1 cellular context compared by ENCODE assay signal in the genomic region with DNA sequence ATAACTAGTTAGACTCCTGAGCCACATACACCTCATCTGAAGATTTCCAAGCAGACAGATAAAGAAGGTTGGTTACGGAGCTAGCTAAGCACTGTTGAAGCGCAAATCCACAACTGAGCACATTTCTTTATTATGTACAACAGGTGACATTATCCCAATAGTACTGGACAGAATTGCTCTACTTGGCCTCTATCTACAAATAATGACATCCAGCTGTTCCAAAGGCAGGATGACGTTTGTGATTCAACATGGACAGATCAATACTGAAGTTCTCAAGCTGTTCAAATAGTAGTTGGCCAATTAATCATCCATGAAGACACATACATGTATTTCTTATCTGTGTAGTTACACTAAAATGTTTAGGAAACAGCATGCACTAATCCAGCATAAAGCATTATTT.
TF ChIP-seq lines count a peak whose summit lies in the region.

No MANE protein-coding gene starts in this region.

TF ChIP-seq in GM23338, 12 proteins besides CTCF, POLR2A, EP300 and RAD21 (continued from another document):
- TF ChIP-seq, protein P1, sequence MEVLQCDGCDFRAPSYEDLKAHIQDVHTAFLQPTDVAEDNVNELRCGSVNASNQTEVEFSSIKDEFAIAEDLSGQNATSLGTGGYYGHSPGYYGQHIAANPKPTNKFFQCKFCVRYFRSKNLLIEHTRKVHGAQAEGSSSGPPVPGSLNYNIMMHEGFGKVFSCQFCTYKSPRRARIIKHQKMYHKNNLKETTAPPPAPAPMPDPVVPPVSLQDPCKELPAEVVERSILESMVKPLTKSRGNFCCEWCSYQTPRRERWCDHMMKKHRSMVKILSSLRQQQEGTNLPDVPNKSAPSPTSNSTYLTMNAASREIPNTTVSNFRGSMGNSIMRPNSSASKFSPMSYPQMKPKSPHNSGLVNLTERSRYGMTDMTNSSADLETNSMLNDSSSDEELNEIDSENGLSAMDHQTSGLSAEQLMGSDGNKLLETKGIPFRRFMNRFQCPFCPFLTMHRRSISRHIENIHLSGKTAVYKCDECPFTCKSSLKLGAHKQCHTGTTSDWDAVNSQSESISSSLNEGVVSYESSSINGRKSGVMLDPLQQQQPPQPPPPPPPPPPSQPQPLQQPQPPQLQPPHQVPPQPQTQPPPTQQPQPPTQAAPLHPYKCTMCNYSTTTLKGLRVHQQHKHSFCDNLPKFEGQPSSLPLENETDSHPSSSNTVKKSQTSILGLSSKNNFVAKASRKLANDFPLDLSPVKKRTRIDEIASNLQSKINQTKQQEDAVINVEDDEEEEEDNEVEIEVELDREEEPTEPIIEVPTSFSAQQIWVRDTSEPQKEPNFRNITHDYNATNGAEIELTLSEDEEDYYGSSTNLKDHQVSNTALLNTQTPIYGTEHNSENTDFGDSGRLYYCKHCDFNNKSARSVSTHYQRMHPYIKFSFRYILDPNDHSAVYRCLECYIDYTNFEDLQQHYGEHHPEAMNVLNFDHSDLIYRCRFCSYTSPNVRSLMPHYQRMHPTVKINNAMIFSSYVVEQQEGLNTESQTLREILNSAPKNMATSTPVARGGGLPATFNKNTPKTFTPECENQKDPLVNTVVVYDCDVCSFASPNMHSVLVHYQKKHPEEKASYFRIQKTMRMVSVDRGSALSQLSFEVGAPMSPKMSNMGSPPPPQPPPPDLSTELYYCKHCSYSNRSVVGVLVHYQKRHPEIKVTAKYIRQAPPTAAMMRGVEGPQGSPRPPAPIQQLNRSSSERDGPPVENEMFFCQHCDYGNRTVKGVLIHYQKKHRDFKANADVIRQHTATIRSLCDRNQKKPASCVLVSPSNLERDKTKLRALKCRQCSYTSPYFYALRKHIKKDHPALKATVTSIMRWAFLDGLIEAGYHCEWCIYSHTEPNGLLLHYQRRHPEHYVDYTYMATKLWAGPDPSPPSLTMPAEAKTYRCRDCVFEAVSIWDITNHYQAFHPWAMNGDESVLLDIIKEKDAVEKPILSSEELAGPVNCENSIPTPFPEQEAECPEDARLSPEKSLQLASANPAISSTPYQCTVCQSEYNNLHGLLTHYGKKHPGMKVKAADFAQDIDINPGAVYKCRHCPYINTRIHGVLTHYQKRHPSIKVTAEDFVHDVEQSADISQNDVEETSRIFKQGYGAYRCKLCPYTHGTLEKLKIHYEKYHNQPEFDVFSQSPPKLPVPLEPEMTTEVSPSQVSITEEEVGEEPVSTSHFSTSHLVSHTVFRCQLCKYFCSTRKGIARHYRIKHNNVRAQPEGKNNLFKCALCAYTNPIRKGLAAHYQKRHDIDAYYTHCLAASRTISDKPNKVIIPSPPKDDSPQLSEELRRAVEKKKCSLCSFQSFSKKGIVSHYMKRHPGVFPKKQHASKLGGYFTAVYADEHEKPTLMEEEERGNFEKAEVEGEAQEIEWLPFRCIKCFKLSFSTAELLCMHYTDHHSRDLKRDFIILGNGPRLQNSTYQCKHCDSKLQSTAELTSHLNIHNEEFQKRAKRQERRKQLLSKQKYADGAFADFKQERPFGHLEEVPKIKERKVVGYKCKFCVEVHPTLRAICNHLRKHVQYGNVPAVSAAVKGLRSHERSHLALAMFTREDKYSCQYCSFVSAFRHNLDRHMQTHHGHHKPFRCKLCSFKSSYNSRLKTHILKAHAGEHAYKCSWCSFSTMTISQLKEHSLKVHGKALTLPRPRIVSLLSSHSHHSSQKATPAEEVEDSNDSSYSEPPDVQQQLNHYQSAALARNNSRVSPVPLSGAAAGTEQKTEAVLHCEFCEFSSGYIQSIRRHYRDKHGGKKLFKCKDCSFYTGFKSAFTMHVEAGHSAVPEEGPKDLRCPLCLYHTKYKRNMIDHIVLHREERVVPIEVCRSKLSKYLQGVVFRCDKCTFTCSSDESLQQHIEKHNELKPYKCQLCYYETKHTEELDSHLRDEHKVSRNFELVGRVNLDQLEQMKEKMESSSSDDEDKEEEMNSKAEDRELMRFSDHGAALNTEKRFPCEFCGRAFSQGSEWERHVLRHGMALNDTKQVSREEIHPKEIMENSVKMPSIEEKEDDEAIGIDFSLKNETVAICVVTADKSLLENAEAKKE (CRISPR knock-in tag; IDR thresholded peaks at IDR 0.05), result no peak
- TF ChIP-seq, protein P2, sequence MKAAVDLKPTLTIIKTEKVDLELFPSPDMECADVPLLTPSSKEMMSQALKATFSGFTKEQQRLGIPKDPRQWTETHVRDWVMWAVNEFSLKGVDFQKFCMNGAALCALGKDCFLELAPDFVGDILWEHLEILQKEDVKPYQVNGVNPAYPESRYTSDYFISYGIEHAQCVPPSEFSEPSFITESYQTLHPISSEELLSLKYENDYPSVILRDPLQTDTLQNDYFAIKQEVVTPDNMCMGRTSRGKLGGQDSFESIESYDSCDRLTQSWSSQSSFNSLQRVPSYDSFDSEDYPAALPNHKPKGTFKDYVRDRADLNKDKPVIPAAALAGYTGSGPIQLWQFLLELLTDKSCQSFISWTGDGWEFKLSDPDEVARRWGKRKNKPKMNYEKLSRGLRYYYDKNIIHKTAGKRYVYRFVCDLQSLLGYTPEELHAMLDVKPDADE (IDR thresholded peaks at IDR 0.05), result no peak
